1 cellular context compared by ENCODE assay signal in the genomic region with DNA sequence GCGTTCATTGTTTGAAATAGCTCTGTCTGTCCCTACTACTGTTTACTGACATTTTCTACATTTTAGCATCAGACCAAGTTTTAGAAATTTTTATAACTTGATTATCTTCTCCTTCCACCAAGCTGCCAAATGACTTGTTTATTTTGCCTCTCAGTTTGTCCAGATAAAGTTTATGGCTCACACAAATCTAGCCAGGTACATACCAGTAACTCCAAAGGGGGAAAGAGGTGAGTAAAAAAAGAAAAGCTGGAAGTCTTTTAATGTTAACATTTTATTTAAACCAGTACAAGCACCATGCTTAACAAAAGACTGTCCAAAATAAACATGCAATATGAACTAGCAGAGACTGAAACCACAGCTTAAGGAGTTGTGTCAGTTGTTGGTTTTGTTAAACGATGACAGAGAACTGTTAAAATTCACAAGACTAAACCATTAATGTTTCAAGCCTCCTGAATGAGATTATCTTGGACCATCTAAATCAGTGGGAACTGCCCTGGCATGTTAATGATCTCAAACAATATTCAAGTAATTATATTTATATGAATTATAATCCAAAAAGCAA.
TF ChIP-seq lines count a peak whose summit lies in the region.

No MANE protein-coding gene starts in this region.

TF ChIP-seq in HepG2, 621 proteins besides CTCF, POLR2A, EP300 and RAD21:
- TF ChIP-seq CBX5 (CRISPR knock-in tag; IDR thresholded peaks at IDR 0.05; ENCODE audit: borderline replicate concordance): no peak
- TF ChIP-seq, protein P1, sequence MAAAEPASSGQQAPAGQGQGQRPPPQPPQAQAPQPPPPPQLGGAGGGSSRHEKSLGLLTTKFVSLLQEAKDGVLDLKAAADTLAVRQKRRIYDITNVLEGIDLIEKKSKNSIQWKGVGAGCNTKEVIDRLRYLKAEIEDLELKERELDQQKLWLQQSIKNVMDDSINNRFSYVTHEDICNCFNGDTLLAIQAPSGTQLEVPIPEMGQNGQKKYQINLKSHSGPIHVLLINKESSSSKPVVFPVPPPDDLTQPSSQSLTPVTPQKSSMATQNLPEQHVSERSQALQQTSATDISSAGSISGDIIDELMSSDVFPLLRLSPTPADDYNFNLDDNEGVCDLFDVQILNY (CRISPR knock-in tag; conservative IDR thresholded peaks at IDR 0.05): no peak
- TF ChIP-seq ZFP36L1 (CRISPR knock-in tag; IDR thresholded peaks at IDR 0.05): no peak
- TF ChIP-seq ZFY (CRISPR knock-in tag; IDR thresholded peaks at IDR 0.05): no peak
- no peak for TF ChIP-seq AHR (CRISPR knock-in tag; IDR thresholded peaks at IDR 0.05)
- no peak for TF ChIP-seq ZNF337 (CRISPR knock-in tag; IDR thresholded peaks at IDR 0.05; ENCODE audit: borderline replicate concordance, low read depth)
- TF ChIP-seq FIP1L1 (IDR thresholded peaks at IDR 0.05; ENCODE audit: borderline replicate concordance, insufficient read depth, low read depth, low read length): no peak
- no peak for TF ChIP-seq HMG20B (CRISPR knock-in tag; conservative IDR thresholded peaks at IDR 0.05)
- TF ChIP-seq, protein P2, sequence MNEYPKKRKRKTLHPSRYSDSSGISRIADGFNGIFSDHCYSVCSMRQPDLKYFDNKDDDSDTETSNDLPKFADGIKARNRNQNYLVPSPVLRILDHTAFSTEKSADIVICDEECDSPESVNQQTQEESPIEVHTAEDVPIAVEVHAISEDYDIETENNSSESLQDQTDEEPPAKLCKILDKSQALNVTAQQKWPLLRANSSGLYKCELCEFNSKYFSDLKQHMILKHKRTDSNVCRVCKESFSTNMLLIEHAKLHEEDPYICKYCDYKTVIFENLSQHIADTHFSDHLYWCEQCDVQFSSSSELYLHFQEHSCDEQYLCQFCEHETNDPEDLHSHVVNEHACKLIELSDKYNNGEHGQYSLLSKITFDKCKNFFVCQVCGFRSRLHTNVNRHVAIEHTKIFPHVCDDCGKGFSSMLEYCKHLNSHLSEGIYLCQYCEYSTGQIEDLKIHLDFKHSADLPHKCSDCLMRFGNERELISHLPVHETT (CRISPR knock-in tag; conservative IDR thresholded peaks at IDR 0.05): no peak
- TF ChIP-seq CC2D1A (CRISPR knock-in tag; IDR thresholded peaks at IDR 0.05): no peak
- no peak for TF ChIP-seq ZFAT (CRISPR knock-in tag; conservative IDR thresholded peaks at IDR 0.05)
- no peak for TF ChIP-seq DNMT3B (CRISPR knock-in tag; conservative IDR thresholded peaks at IDR 0.05)
- no peak for TF ChIP-seq MEF2D (CRISPR knock-in tag; IDR thresholded peaks at IDR 0.05)
